13 cellular contexts compared by ENCODE assay signal in genomic region chr22:23974836-23975352, GRCh38. TPM values are rescaled to one million over a fixed set of nuclear protein-coding genes. Genes with fewer than 3 reads are reported as not detected.
DNase-seq lines count a peak whose midpoint lies in the region; ATAC-seq, FAIRE-seq and TF ChIP-seq lines count a peak whose summit lies in the region.
"Not testable (repeated sequence)": the region's sequence is repeated elsewhere in the genome, so short reads cannot be mapped to it uniquely, and the experiment has no call there.
"Had no signal": no experiment of that assay in that cellular context is flagged by ENCODE, and none has a peak within 500 bp of the region (broad histone marks: within the 10 kb centered on the region; RNA-seq: fewer than 3 reads in every experiment).

No MANE protein-coding gene starts in this region.

- peaks cover 10 to 21% (median 11%) of the 10 kb centered on the region in 3 donors for H3K4me1 Mint-ChIP-seq in naive B cell

- not testable (repeated sequence) for H3K4me2 ChIP-seq in PC-3 (ENCODE audit: low read length)

- not testable (repeated sequence) for H3K9me3 Mint-ChIP-seq in activated naive CD4-positive, alpha-beta T cell treated with anti-CD3 and anti-CD28 coated beads, Interleukin-2, amount 50 U/mL, for 72 hours; naive B cell

- H3K27ac Mint-ChIP-seq in activated naive CD4-positive, alpha-beta T cell treated with anti-CD3 and anti-CD28 coated beads, Interleukin-2, amount 50 U/mL, for 72 hours; naive B cell: not testable (repeated sequence)

- FAIRE-seq in urothelium cell line (lab: Jason Lieb, UNC) = peak; percentile 91

- POLR2A ChIA-PET in PC-3 (lab: Charles Lee; ENCODE audit: unreplicated experiment) = not testable (repeated sequence)

- not testable (repeated sequence) for H3K27ac ChIP-seq in PC-3 (ENCODE audit: low read length)

- not testable (repeated sequence) for DNase-seq in PC-3; Right ventricle myocardium superior; urothelium cell line (ENCODE audit: low spot score)
- DNase-seq in activated naive CD4-positive, alpha-beta T cell treated with anti-CD3 and anti-CD28 coated beads, Interleukin-2, amount 50 U/mL, for 72 hours (ENCODE audit: low spot score in 2 of 2) = peak in 1 of 2 donors; percentile 53
- DNase-seq in naive B cell = peak; percentile 3

- H3K4me1 ChIP-seq in PC-3 (ENCODE audit: insufficient read depth, low read length) = not testable (repeated sequence)

- peaks cover 21% of the 10 kb centered on the region for H3K79me2 ChIP-seq in PC-3 (ENCODE audit: low read length)

- H3K36me3 Mint-ChIP-seq in activated naive CD4-positive, alpha-beta T cell treated with anti-CD3 and anti-CD28 coated beads, Interleukin-2, amount 50 U/mL, for 72 hours = peaks cover 8 to 15% of the 10 kb centered on the region in 2 donors
- peaks cover 0 to 11% of the 10 kb centered on the region in 2 donors for H3K36me3 Mint-ChIP-seq in naive B cell

- H3F3A ChIP-seq in PC-3 (ENCODE audit: low read length, unreplicated experiment) = not testable (repeated sequence)

- not testable (repeated sequence) for H3K27me3 ChIP-seq in PC-3 (ENCODE audit: low read length)

- TF ChIP-seq CTCF in PC-3 (conservative IDR thresholded peaks at IDR 0.05; ENCODE audit: low read depth, low read length) = not testable (repeated sequence)

- not testable (repeated sequence) for H3K9me2 ChIP-seq in PC-3 (replicated peaks; ENCODE audit: low read length)

- not testable (repeated sequence) for H3K9me3 ChIP-seq in PC-3 (ENCODE audit: low read length)

- not testable (repeated sequence) for H2AFZ ChIP-seq in PC-3 (ENCODE audit: low read length)

- BruUV-seq in PC-3 (replicated peaks; lab: Mats Ljungman, UMichigan) = TSS peak; percentile 99

- H3K4me3 ChIP-seq in PC-3 (ENCODE audit: low read length) = not testable (repeated sequence)

- CTCF ChIA-PET in PC-3 (lab: Charles Lee) = not testable (repeated sequence)

- not testable (repeated sequence) for H3K9ac ChIP-seq in PC-3 (ENCODE audit: low read length)

- H3K36me3 ChIP-seq in PC-3 (ENCODE audit: low read depth, low read length) = peaks cover 18% of the 10 kb centered on the region

- H3K4me3 Mint-ChIP-seq in naive B cell = not testable (repeated sequence)

- H4K20me1 ChIP-seq in PC-3 (ENCODE audit: low read length) = not testable (repeated sequence)

- H3K27me3 Mint-ChIP-seq in naive B cell = not testable (repeated sequence)

- intact Hi-C loops in PC-3 (cut with micrococcal nuclease); Right ventricle myocardium superior (cut with DNase I): not testable (repeated sequence)

- ATAC-seq in GM18867 (IDR thresholded peaks at IDR 0.05; ENCODE audit: unreplicated experiment) (peak; percentile 21), GM21529 (IDR thresholded peaks at IDR 0.05; ENCODE audit: unreplicated experiment) (peak; percentile 41), HG03095 (IDR thresholded peaks at IDR 0.05; ENCODE audit: unreplicated experiment) (peak; percentile 25), PC-3 (peak; percentile 50), Right ventricle myocardium superior (ENCODE audit: poor library complexity) (peak; percentile 44), naive B cell (ENCODE audit: low read depth in 2 of 2) (peak; percentile 57 to 59)
- peak; percentile 30 to 40 for ATAC-seq in activated naive CD4-positive, alpha-beta T cell treated with anti-CD3 and anti-CD28 coated beads, Interleukin-2, amount 50 U/mL, for 72 hours

RNA-seq across cellular contexts. Expression of gene DDT, which starts 0.7 kb away (rescaled TPM):
- total RNA-seq in PC-3 (2014; rRNA removed) (203 and 222 TPM in 2 replicates), Right ventricle myocardium superior (148 TPM)
- 100 to 1,000 TPM; 144 to 145 TPM for total RNA-seq in activated naive CD4-positive, alpha-beta T cell treated with anti-CD3 and anti-CD28 coated beads, Interleukin-2, amount 50 U/mL, for 72 hours
- polyA plus RNA-seq in naive B cell (ENCODE audit: low read depth in 6 of 6) = 100 to 1,000 TPM; 111 to 156 (median 127) TPM
- total RNA-seq: G401 had no signal

RNA-seq across cellular contexts. Expression of gene GSTT2, which starts 5.0 kb away (rescaled TPM):
- total RNA-seq in PC-3 (2014; rRNA removed) (not detected in 2 replicates), Right ventricle myocardium superior (0.62 TPM)
- total RNA-seq in activated naive CD4-positive, alpha-beta T cell treated with anti-CD3 and anti-CD28 coated beads, Interleukin-2, amount 50 U/mL, for 72 hours = under 1 TPM in 1 of 2 donors, not detected in 1; 0.75 TPM
- polyA plus RNA-seq in naive B cell (ENCODE audit: low read depth in 6 of 6) = not detected
- total RNA-seq: ascending aorta, G401, hepatocyte, thoracic aorta had no signal
- polyA plus RNA-seq: hepatocyte had no signal

RNA-seq across cellular contexts. Expression of gene DDTL, which starts 8.2 kb away (rescaled TPM):
- total RNA-seq in PC-3 (2014; rRNA removed) (0.73 TPM in 1 of 2 replicates, not detected in the other), Right ventricle myocardium superior (1.7 TPM)
- total RNA-seq in activated naive CD4-positive, alpha-beta T cell treated with anti-CD3 and anti-CD28 coated beads, Interleukin-2, amount 50 U/mL, for 72 hours = 1 to 10 TPM; 1.9 to 2.8 TPM
- 1 to 10 TPM in 5 of 6 donors, under 1 TPM in 1; 0.89 to 5.3 (median 1.3) TPM for polyA plus RNA-seq in naive B cell (ENCODE audit: low read depth in 6 of 6)
- total RNA-seq: ascending aorta, G401, hepatocyte had no signal

RNA-seq across cellular contexts. Expression of gene GSTT2B, which starts 13.9 kb away (rescaled TPM):
- total RNA-seq in PC-3 (2014; rRNA removed) = 2.6 and 3.2 TPM in 2 replicates
- total RNA-seq in activated naive CD4-positive, alpha-beta T cell treated with anti-CD3 and anti-CD28 coated beads, Interleukin-2, amount 50 U/mL, for 72 hours = under 1 TPM in 1 of 2 donors, not detected in 1; 0.39 TPM
- 3.4 TPM for total RNA-seq in Right ventricle myocardium superior
- not detected for polyA plus RNA-seq in naive B cell (ENCODE audit: low read depth in 6 of 6)
- total RNA-seq: ascending aorta, G401 had no signal

RNA-seq across cellular contexts. Expression of gene GSTT4, which starts 30.4 kb away (rescaled TPM):
- not detected in 2 replicates for total RNA-seq in PC-3 (2014; rRNA removed)
- not detected for total RNA-seq in activated naive CD4-positive, alpha-beta T cell treated with anti-CD3 and anti-CD28 coated beads, Interleukin-2, amount 50 U/mL, for 72 hours
- total RNA-seq in Right ventricle myocardium superior = not detected
- not detected for polyA plus RNA-seq in naive B cell (ENCODE audit: low read depth in 6 of 6)
- total RNA-seq: ascending aorta, G401, hepatocyte, thoracic aorta had no signal
- polyA plus RNA-seq: BJ, hepatocyte had no signal
